Comparison of ENCODE assay signal across 1 cellular context in the genomic region with DNA sequence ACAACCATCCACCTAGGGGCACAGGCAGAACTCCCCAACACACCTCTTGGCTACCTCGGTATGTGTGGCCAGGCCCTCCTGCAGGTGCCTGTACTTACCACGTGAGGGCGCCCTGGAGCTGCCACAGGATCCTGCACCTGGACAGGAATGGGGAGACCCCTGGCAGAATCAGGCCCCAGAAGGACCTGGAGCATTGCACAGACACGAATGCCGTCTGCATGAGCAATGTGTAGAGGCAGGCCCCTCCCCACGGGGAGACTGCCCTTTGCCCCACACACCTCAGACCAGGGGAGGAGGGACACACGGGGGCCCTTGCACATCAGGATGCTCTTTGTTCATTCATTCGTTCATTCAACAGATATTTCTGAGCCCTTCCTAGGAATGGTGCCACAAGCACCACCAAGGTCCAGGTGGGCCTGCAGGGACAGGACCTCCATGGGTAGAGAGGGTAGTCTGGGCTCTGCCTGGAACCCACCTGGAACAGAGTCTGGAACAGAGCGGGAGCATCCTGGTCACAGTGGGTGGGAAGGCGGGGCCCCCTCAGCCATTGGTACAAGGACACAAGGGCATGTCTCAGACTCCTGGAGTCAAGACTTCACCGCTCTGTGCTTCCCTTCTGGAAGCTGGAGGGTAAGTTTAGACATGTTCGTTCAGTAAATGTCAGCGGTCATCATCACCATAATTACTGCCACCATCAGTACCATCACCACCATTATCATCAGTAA.
TF ChIP-seq lines count a peak whose summit lies in the region.

No MANE protein-coding gene starts in this region.

TF ChIP-seq in HepG2, 621 proteins besides CTCF, POLR2A, EP300 and RAD21 (continued from another document):
- no peak for TF ChIP-seq ZNF326 (CRISPR knock-in tag; IDR thresholded peaks at IDR 0.05; ENCODE audit: borderline replicate concordance)
- TF ChIP-seq NR2F6 (IDR thresholded peaks at IDR 0.05) = no peak
- TF ChIP-seq NR2F6 (CRISPR knock-in tag; IDR thresholded peaks at IDR 0.05) = peak; percentile 11; the same call in 1 of the 2 replicates
- 0 out of 2 replicates have a peak, but pooled peaks have one; percentile 16 for TF ChIP-seq RXRA (CRISPR knock-in tag; IDR thresholded peaks at IDR 0.05)
- TF ChIP-seq, protein P1, sequence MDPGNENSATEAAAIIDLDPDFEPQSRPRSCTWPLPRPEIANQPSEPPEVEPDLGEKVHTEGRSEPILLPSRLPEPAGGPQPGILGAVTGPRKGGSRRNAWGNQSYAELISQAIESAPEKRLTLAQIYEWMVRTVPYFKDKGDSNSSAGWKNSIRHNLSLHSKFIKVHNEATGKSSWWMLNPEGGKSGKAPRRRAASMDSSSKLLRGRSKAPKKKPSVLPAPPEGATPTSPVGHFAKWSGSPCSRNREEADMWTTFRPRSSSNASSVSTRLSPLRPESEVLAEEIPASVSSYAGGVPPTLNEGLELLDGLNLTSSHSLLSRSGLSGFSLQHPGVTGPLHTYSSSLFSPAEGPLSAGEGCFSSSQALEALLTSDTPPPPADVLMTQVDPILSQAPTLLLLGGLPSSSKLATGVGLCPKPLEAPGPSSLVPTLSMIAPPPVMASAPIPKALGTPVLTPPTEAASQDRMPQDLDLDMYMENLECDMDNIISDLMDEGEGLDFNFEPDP (CRISPR knock-in tag; conservative IDR thresholded peaks at IDR 0.05) = no peak
- TF ChIP-seq ZNF121 (CRISPR knock-in tag; IDR thresholded peaks at IDR 0.05) = no peak
- 0 out of 2 replicates have a peak, but pooled peaks have one; percentile 18 for TF ChIP-seq SAP130 (CRISPR knock-in tag; IDR thresholded peaks at IDR 0.05; ENCODE audit: low read depth)
- TF ChIP-seq MAZ (IDR thresholded peaks at IDR 0.05; ENCODE audit: borderline replicate concordance, low read depth, low read length) = no peak
- no peak for TF ChIP-seq MAZ (CRISPR knock-in tag; IDR thresholded peaks at IDR 0.05; ENCODE audit: low read depth)
- peak; percentile 82 for TF ChIP-seq TEAD3 (CRISPR knock-in tag; optimal IDR thresholded peaks at IDR 0.05; ENCODE audit: borderline replicate concordance)
- peak; percentile 46; the same call in 1 of the 2 replicates for TF ChIP-seq PRDM4 (CRISPR knock-in tag; IDR thresholded peaks at IDR 0.05; ENCODE audit: borderline replicate concordance)
- TF ChIP-seq GABPB1 (CRISPR knock-in tag; IDR thresholded peaks at IDR 0.05) = no peak
- TF ChIP-seq, protein P2, sequence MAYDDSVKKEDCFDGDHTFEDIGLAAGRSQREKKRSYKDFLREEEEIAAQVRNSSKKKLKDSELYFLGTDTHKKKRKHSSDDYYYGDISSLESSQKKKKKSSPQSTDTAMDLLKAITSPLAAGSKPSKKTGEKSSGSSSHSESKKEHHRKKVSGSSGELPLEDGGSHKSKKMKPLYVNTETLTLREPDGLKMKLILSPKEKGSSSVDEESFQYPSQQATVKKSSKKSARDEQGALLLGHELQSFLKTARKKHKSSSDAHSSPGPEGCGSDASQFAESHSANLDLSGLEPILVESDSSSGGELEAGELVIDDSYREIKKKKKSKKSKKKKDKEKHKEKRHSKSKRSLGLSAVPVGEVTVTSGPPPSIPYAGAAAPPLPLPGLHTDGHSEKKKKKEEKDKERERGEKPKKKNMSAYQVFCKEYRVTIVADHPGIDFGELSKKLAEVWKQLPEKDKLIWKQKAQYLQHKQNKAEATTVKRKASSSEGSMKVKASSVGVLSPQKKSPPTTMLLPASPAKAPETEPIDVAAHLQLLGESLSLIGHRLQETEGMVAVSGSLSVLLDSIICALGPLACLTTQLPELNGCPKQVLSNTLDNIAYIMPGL (CRISPR knock-in tag; IDR thresholded peaks at IDR 0.05; ENCODE audit: borderline replicate concordance in 1 of 2, low read depth in 1 of 2) = 0 out of 4 replicates have a peak, but pooled peaks have one; percentile 34 to 43
- no peak for TF ChIP-seq CENPX (CRISPR knock-in tag; IDR thresholded peaks at IDR 0.05)
- TF ChIP-seq ZNF225 (CRISPR knock-in tag; IDR thresholded peaks at IDR 0.05) = 0 out of 2 replicates have a peak, but pooled peaks have one; percentile 84
- TF ChIP-seq IKZF1 (IDR thresholded peaks at IDR 0.05) = no peak
- TF ChIP-seq SALL1 (CRISPR knock-in tag; IDR thresholded peaks at IDR 0.05) = peak; percentile 35; the same call in 1 of the 2 replicates
- TF ChIP-seq MED13 (CRISPR knock-in tag; IDR thresholded peaks at IDR 0.05) = no peak
- TF ChIP-seq ZNF598 (CRISPR knock-in tag; IDR thresholded peaks at IDR 0.05; ENCODE audit: borderline replicate concordance) = 0 out of 2 replicates have a peak, but pooled peaks have one; percentile 39
- no peak for TF ChIP-seq ZNF263 (CRISPR knock-in tag; IDR thresholded peaks at IDR 0.05)
- no peak for TF ChIP-seq MXI1 (IDR thresholded peaks at IDR 0.05; ENCODE audit: borderline replicate concordance, low read depth, low read length)
- no peak for TF ChIP-seq FOXJ3 (CRISPR knock-in tag; IDR thresholded peaks at IDR 0.05; ENCODE audit: borderline replicate concordance)
- no peak; the same call in 1 of the 2 replicates for TF ChIP-seq ARNT2 (CRISPR knock-in tag; IDR thresholded peaks at IDR 0.05; ENCODE audit: low read depth)
- no peak for TF ChIP-seq ZNF253 (CRISPR knock-in tag; IDR thresholded peaks at IDR 0.05; ENCODE audit: borderline replicate concordance)
- peak; percentile 58; the same call in 1 of the 2 replicates for TF ChIP-seq MTA1 (CRISPR knock-in tag; IDR thresholded peaks at IDR 0.05; ENCODE audit: borderline replicate concordance)
